Comparison of ENCODE assay signal across 8 cellular contexts in genomic region chr11:36672815-36673450, GRCh38.
DNase-seq lines count a peak whose midpoint lies in the region; ATAC-seq and TF ChIP-seq lines count a peak whose summit lies in the region.

No MANE protein-coding gene starts in this region.

- TF ChIP-seq CTCF in GM06990 (IDR thresholded peaks at IDR 0.05; ENCODE audit: insufficient read depth, low read length, poor library complexity, severe bottlenecking), result peak; percentile 61
- peak; percentile 94 for TF ChIP-seq CTCF in upper lobe of right lung (IDR thresholded peaks at IDR 0.05)

- no peaks in the 10 kb centered on the region for H3K36me3 ChIP-seq in GM06990 (ENCODE audit: control insufficient read depth, insufficient read depth, low read length)
- no peaks in the 10 kb centered on the region for H3K36me3 ChIP-seq in upper lobe of right lung

- H3K4me3 ChIP-seq in GM06990 (replicated peaks; ENCODE audit: low read depth, low read length) (no peak overlapping the region), upper lobe of right lung (no peak overlapping the region)

- intact Hi-C loops in upper lobe of right lung (cut with DNase I), result loop anchor here (5.0 kb wide), 1 partner anchor 111 kb away; no protein-coding TSS in a partner anchor

- in situ Hi-C loops in ACHN (cut with HindIII; ENCODE audit: low pct_ligation_motif_present, low pct_unique_long_range_greater_than_20kb, low sequenced_read_pairs), result no loop called here

- peak; percentile 49 for DNase-seq in ACHN
- no peak for DNase-seq in GM06990 (ENCODE audit: extremely low read depth, insufficient read length)
- DNase-seq in NCI-H187 treated with DMSO at 0.1 percent for 48 hours (lab: John Stamatoyannopoulos, UW), result peak; percentile 15
- peak; percentile 16 for DNase-seq in amniotic stem cell (lab: John Stamatoyannopoulos, UW)
- DNase-seq in iris pigment epithelial cell (ENCODE audit: low read depth), result peak; percentile 45
- DNase-seq in upper lobe of right lung, result no peak

- no peaks in the 10 kb centered on the region for H3K9me3 ChIP-seq in upper lobe of right lung

- ATAC-seq in upper lobe of right lung (no peak), GM18520 (IDR thresholded peaks at IDR 0.05; ENCODE audit: unreplicated experiment) (no peak), GM19023 (IDR thresholded peaks at IDR 0.05; ENCODE audit: unreplicated experiment) (no peak)

- no peaks in the 10 kb centered on the region for H3K27me3 ChIP-seq in GM06990 (replicated peaks; ENCODE audit: control insufficient read depth, insufficient read depth, low read length)
- no peaks in the 10 kb centered on the region for H3K27me3 ChIP-seq in upper lobe of right lung

- H3K27ac ChIP-seq in upper lobe of right lung, result no peak overlapping the region

- no peaks in the 10 kb centered on the region for H3K4me1 ChIP-seq in upper lobe of right lung

Comparison
In these comparisons a context has a peak if more than half of its experiments do, and no peak if none do; other contexts are left out.
1. DNase-seq: peak in ACHN (single experiment), NCI-H187 treated with DMSO at 0.1 percent for 48 hours (single experiment), amniotic stem cell (single experiment) and iris pigment epithelial cell (single experiment); none in GM06990 (single experiment) and upper lobe of right lung (single experiment).